Comparison of ENCODE assay signal across 14 cellular contexts in genomic region chr12:108696996-108697290, GRCh38. TPM values are rescaled to one million over a fixed set of nuclear protein-coding genes. Genes with fewer than 3 reads are reported as not detected.
DNase-seq lines count a peak whose midpoint lies in the region; ATAC-seq and TF ChIP-seq lines count a peak whose summit lies in the region.
"Had no signal": no experiment of that assay in that cellular context is flagged by ENCODE, and none has a peak within 500 bp of the region (broad histone marks: within the 10 kb centered on the region; RNA-seq: fewer than 3 reads in every experiment).

No MANE protein-coding gene starts in this region.

- peak overlapping the region in 17 of 21 experiments; percentile 5 to 87 (median 74) for H3K27ac ChIP-seq in skin epidermis
- H3K27ac ChIP-seq: WERI-Rb-1 had no signal

- H3K4me1 Mint-ChIP-seq in HFFc6 (ENCODE audit: low read depth) (peaks cover 93% of the 10 kb centered on the region), glutamatergic neuron (ENCODE audit: low read depth, unreplicated experiment) (peaks cover 64% of the 10 kb centered on the region)
- peaks cover 46% of the 10 kb centered on the region for H3K4me1 Mint-ChIP-seq in activated naive CD8-positive, alpha-beta T cell treated with anti-CD3 and anti-CD28 coated beads for 36 hours
- peaks cover 46% of the 10 kb centered on the region for H3K4me1 Mint-ChIP-seq in T-helper 2 cell treated with Interferon-gamma antibody and Interleukin-4, amounts not matched to agents 5 μg/mL and 100 μg/mL, for 36 hours (ENCODE audit: low read depth)

- peaks cover 9% of the 10 kb centered on the region for H3K27me3 Mint-ChIP-seq in HFFc6 (ENCODE audit: insufficient read depth)
- no peaks in the 10 kb centered on the region for H3K27me3 Mint-ChIP-seq in activated naive CD8-positive, alpha-beta T cell treated with anti-CD3 and anti-CD28 coated beads for 36 hours
- H3K27me3 Mint-ChIP-seq in glutamatergic neuron (ENCODE audit: unreplicated experiment), result peaks cover 5% of the 10 kb centered on the region
- no peaks in the 10 kb centered on the region for H3K27me3 Mint-ChIP-seq in T-helper 2 cell treated with Interferon-gamma antibody and Interleukin-4, amounts not matched to agents 5 μg/mL and 100 μg/mL, for 36 hours (ENCODE audit: low read depth)

- no peak for DNase-seq in HFFc6
- DNase-seq in activated naive CD8-positive, alpha-beta T cell treated with anti-CD3 and anti-CD28 coated beads for 36 hours, result no peak
- no peak for DNase-seq in glutamatergic neuron
- no peak for DNase-seq in stimulated activated CD4-positive, alpha-beta T cell treated with anti-CD3 and anti-CD28 coated beads, Interleukin-15, amount 100 ng/mL, for 24 hours
- DNase-seq in T-helper 2 cell treated with Interferon-gamma antibody and Interleukin-4, amounts not matched to agents 5 μg/mL and 100 μg/mL, for 36 hours (ENCODE audit: low spot score), result no peak
- DNase-seq: aorta; effector CD4-positive, alpha-beta T cell; H9; left ventricle myocardium superior; MM.1S; WERI-Rb-1 had no signal

- H3K36me3 Mint-ChIP-seq in HFFc6 (ENCODE audit: low read depth), result peaks cover 67% of the 10 kb centered on the region
- peaks cover 30% of the 10 kb centered on the region for H3K36me3 Mint-ChIP-seq in activated naive CD8-positive, alpha-beta T cell treated with anti-CD3 and anti-CD28 coated beads for 36 hours
- peaks cover 9% of the 10 kb centered on the region for H3K36me3 Mint-ChIP-seq in glutamatergic neuron (ENCODE audit: unreplicated experiment)
- peaks cover 15% of the 10 kb centered on the region for H3K36me3 Mint-ChIP-seq in T-helper 2 cell treated with Interferon-gamma antibody and Interleukin-4, amounts not matched to agents 5 μg/mL and 100 μg/mL, for 36 hours (ENCODE audit: low read depth)

- H3K27ac Mint-ChIP-seq in HFFc6 (peak overlapping the region; percentile 96), glutamatergic neuron (ENCODE audit: unreplicated experiment) (peak overlapping the region; percentile 6)
- H3K27ac Mint-ChIP-seq in activated naive CD8-positive, alpha-beta T cell treated with anti-CD3 and anti-CD28 coated beads for 36 hours, result peak overlapping the region; percentile 28
- no peak overlapping the region for H3K27ac Mint-ChIP-seq in T-helper 2 cell treated with Interferon-gamma antibody and Interleukin-4, amounts not matched to agents 5 μg/mL and 100 μg/mL, for 36 hours
- H3K27ac Mint-ChIP-seq: H9 had no signal

- H3K9me3 Mint-ChIP-seq in HFFc6, result peaks cover 3% of the 10 kb centered on the region; the same call in 1 of the 2 replicates
- H3K9me3 Mint-ChIP-seq in activated naive CD8-positive, alpha-beta T cell treated with anti-CD3 and anti-CD28 coated beads for 36 hours, result peaks cover 5% of the 10 kb centered on the region
- H3K9me3 Mint-ChIP-seq in glutamatergic neuron (ENCODE audit: unreplicated experiment), result peaks cover 5% of the 10 kb centered on the region
- no peaks in the 10 kb centered on the region for H3K9me3 Mint-ChIP-seq in T-helper 2 cell treated with Interferon-gamma antibody and Interleukin-4, amounts not matched to agents 5 μg/mL and 100 μg/mL, for 36 hours
- H3K9me3 Mint-ChIP-seq: H9 had no signal

- H3K4me3 ChIP-seq in skin epidermis, result no peak overlapping the region

- ATAC-seq in GM21619 (IDR thresholded peaks at IDR 0.05; ENCODE audit: unreplicated experiment) (no peak), GM18907 (IDR thresholded peaks at IDR 0.05; ENCODE audit: unreplicated experiment) (no peak)
- ATAC-seq: left ventricle myocardium superior had no signal

- no peak for TF ChIP-seq CTCF in HFFc6 (IDR thresholded peaks at IDR 0.05)
- TF ChIP-seq CTCF in glutamatergic neuron (IDR thresholded peaks at IDR 0.05; ENCODE audit: partially characterized antibody, unreplicated experiment), result no peak

- H3K4me3 Mint-ChIP-seq in HFFc6, result peak overlapping the region; percentile 68
- H3K4me3 Mint-ChIP-seq in activated naive CD8-positive, alpha-beta T cell treated with anti-CD3 and anti-CD28 coated beads for 36 hours, result no peak overlapping the region
- no peak overlapping the region for H3K4me3 Mint-ChIP-seq in glutamatergic neuron (ENCODE audit: unreplicated experiment)
- no peak overlapping the region for H3K4me3 Mint-ChIP-seq in T-helper 2 cell treated with Interferon-gamma antibody and Interleukin-4, amounts not matched to agents 5 μg/mL and 100 μg/mL, for 36 hours
- H3K4me3 Mint-ChIP-seq: H9 had no signal

RNA-seq across cellular contexts. Expression of gene CORO1C, which starts 34.4 kb away (rescaled TPM):
- total RNA-seq in HFFc6 (2021; fragmentation: NEBNext Ultra II Directional; extraction: Animal tissue kit (Norgen Biotek cat#: 25700)), result 100 to 1,000 TPM; 541 to 709 (median 649) TPM
- 10 to 100 TPM; 87.4 to 90.6 TPM for total RNA-seq in activated naive CD8-positive, alpha-beta T cell treated with anti-CD3 and anti-CD28 coated beads for 36 hours
- total RNA-seq in glutamatergic neuron (ENCODE audit: unreplicated experiment), result 285 TPM
